1 cellular context compared by ENCODE assay signal in genomic region chr3:114056130-114057010, GRCh38.
TF ChIP-seq lines count a peak whose summit lies in the region.

TSS of gene CCDC191 (minus strand) at chr3:114056526. CDS start at chr3:114056466, 60 bp downstream.
TSS of gene QTRT2 (plus strand) at chr3:114056737. CDS start at chr3:114065258, 8,521 bp downstream.

TF ChIP-seq in HepG2, 621 proteins besides CTCF, POLR2A, EP300 and RAD21 (continued from another document and continues in another):
- TF ChIP-seq ZBTB40 (IDR thresholded peaks at IDR 0.05) (no peak), ZBTB40 (CRISPR knock-in tag; IDR thresholded peaks at IDR 0.05) (no peak; the same call in 1 of the 2 replicates), NBN (conservative IDR thresholded peaks at IDR 0.05) (no peak), IRF2 (CRISPR knock-in tag; IDR thresholded peaks at IDR 0.05) (peak; percentile 90), ZBTB49 (CRISPR knock-in tag; IDR thresholded peaks at IDR 0.05; ENCODE audit: borderline replicate concordance) (no peak), SRSF4 (IDR thresholded peaks at IDR 0.05; ENCODE audit: low read depth, low read length, poor library complexity, severe bottlenecking) (no peak), ATF6 (CRISPR knock-in tag; conservative IDR thresholded peaks at IDR 0.05) (no peak), ZNF567 (CRISPR knock-in tag; IDR thresholded peaks at IDR 0.05; ENCODE audit: borderline replicate concordance) (no peak), ZBTB4 (CRISPR knock-in tag; IDR thresholded peaks at IDR 0.05; ENCODE audit: borderline replicate concordance) (no peak), ZNF256 (CRISPR knock-in tag; conservative IDR thresholded peaks at IDR 0.05) (no peak; the same call in 1 of the 2 replicates), ZNF335 (CRISPR knock-in tag; IDR thresholded peaks at IDR 0.05) (no peak), ZNF253 (CRISPR knock-in tag; IDR thresholded peaks at IDR 0.05; ENCODE audit: borderline replicate concordance) (no peak), ZNF317 (CRISPR knock-in tag; IDR thresholded peaks at IDR 0.05) (peak; percentile 63; the same call in 1 of the 2 replicates), ZNF704 (CRISPR knock-in tag; IDR thresholded peaks at IDR 0.05; ENCODE audit: borderline replicate concordance) (peak; percentile 62; the same call in 1 of the 2 replicates), PAXIP1 (CRISPR knock-in tag; conservative IDR thresholded peaks at IDR 0.05) (peak; percentile 45; the same call in 1 of the 2 replicates), POGK (CRISPR knock-in tag; conservative IDR thresholded peaks at IDR 0.05) (peak; percentile 74), FOXO4 (CRISPR knock-in tag; conservative IDR thresholded peaks at IDR 0.05) (no peak), SOX13 (IDR thresholded peaks at IDR 0.05) (no peak), SOX13 (CRISPR knock-in tag; conservative IDR thresholded peaks at IDR 0.05 in 1 of 2, IDR thresholded peaks at IDR 0.05 in 1 of 2) (peak in 1 of 2 experiments; percentile 36; a peak in 1 of 4 replicates), THAP8 (CRISPR knock-in tag; IDR thresholded peaks at IDR 0.05; ENCODE audit: borderline replicate concordance) (no peak), NPAS2 (CRISPR knock-in tag; IDR thresholded peaks at IDR 0.05; ENCODE audit: borderline replicate concordance) (no peak)
